In the genomic region with DNA sequence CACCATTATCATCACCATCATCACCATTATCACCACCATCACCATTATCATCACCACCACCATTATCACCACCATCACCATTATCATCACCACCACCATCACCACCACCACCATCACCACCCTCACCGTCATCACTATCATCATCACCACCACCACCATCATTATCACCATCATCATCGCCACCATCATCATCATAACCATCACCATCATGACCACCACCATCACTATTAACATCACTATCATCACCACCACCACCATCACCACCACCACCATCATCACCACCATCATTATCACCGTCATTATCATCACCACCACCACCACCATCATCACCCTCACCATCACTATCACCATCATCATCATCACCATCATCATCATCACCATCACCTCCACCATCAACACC, we compare ENCODE assay signal across 2 cellular contexts.
TF ChIP-seq lines count a peak whose summit lies in the region.

No MANE protein-coding gene starts in this region.

TF ChIP-seq in IMR-90, 13 proteins besides CTCF, POLR2A, EP300 and RAD21:
- no peak for TF ChIP-seq CHD1 (IDR thresholded peaks at IDR 0.05; ENCODE audit: low read depth, low read length)
- TF ChIP-seq, protein P1, sequence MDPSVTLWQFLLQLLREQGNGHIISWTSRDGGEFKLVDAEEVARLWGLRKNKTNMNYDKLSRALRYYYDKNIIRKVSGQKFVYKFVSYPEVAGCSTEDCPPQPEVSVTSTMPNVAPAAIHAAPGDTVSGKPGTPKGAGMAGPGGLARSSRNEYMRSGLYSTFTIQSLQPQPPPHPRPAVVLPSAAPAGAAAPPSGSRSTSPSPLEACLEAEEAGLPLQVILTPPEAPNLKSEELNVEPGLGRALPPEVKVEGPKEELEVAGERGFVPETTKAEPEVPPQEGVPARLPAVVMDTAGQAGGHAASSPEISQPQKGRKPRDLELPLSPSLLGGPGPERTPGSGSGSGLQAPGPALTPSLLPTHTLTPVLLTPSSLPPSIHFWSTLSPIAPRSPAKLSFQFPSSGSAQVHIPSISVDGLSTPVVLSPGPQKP (IDR thresholded peaks at IDR 0.05; ENCODE audit: borderline replicate concordance, low read depth, low read length): no peak
- no peak for TF ChIP-seq CEBPB (IDR thresholded peaks at IDR 0.05; ENCODE audit: low read depth, low read length)
- TF ChIP-seq, protein P2, sequence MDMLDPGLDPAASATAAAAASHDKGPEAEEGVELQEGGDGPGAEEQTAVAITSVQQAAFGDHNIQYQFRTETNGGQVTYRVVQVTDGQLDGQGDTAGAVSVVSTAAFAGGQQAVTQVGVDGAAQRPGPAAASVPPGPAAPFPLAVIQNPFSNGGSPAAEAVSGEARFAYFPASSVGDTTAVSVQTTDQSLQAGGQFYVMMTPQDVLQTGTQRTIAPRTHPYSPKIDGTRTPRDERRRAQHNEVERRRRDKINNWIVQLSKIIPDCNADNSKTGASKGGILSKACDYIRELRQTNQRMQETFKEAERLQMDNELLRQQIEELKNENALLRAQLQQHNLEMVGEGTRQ (IDR thresholded peaks at IDR 0.05; ENCODE audit: low read depth, low read length): no peak
- no peak for TF ChIP-seq RFX5 (IDR thresholded peaks at IDR 0.05; ENCODE audit: low read depth, low read length)
- TF ChIP-seq MAZ (IDR thresholded peaks at IDR 0.05; ENCODE audit: borderline replicate concordance, low read depth, low read length): no peak
- TF ChIP-seq SMC3 (IDR thresholded peaks at IDR 0.05; ENCODE audit: low read depth, low read length): no peak
- TF ChIP-seq BHLHE40 (IDR thresholded peaks at IDR 0.05; ENCODE audit: low read depth, low read length): no peak
- TF ChIP-seq RCOR1 (IDR thresholded peaks at IDR 0.05; ENCODE audit: insufficient replicate concordance, low read length): no peak
- TF ChIP-seq MXI1 (IDR thresholded peaks at IDR 0.05; ENCODE audit: borderline replicate concordance, low read depth, low read length): no peak
- no peak for TF ChIP-seq MAFK (IDR thresholded peaks at IDR 0.05; ENCODE audit: low read depth, low read length)
- no peak for TF ChIP-seq NFE2L2 (IDR thresholded peaks at IDR 0.05; ENCODE audit: low read depth, low read length)
- no peak for TF ChIP-seq FOS (IDR thresholded peaks at IDR 0.05; ENCODE audit: low read depth, low read length)

TF ChIP-seq in GM12878, 131 proteins besides CTCF, POLR2A, EP300 and RAD21:
- TF ChIP-seq SMAD1 (IDR thresholded peaks at IDR 0.05; ENCODE audit: low read depth, partially characterized antibody) (no peak), JUNB (IDR thresholded peaks at IDR 0.05) (no peak), NRF1 (conservative IDR thresholded peaks at IDR 0.05; ENCODE audit: low read depth, low read length) (no peak)
TF ChIP-seq in GM12878: peak in this region for 0.
